8 cellular contexts compared by ENCODE assay signal in the genomic region with DNA sequence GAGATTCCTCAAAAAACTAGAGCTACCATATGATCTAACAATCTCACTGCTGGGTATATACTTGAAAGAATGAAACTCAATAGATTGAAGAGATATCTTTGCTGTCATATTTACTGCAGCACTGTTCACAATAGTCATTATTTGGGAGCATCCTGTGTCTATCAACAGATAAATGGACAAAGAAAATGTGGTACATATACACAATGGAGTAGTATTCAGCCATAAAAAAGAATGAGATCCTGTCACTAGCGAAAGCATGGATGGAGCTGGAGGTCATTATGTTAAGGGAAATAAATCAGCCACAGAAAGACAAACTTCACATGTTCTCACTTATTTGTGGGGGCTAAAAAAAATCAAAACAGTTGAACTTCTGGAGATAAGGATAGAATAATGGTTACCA.
"Had no signal": no experiment of that assay in that cellular context is flagged by ENCODE, and none has a peak within 500 bp of the region (broad histone marks: within the 10 kb centered on the region; RNA-seq: fewer than 3 reads in every experiment).

No MANE protein-coding gene starts in this region.

- H3K4me3 ChIP-seq: K562 had no signal

- H3K9ac ChIP-seq: KMS-11 had no signal

- H3K4me1 Mint-ChIP-seq: IgD-negative memory B cell had no signal

- H3K27me3 Mint-ChIP-seq: IgD-negative memory B cell had no signal

- ATAC-seq: HepG2, K562 had no signal

- H3K27ac ChIP-seq: HL-60, KMS-11 had no signal

- DNase-seq: IMR-90, KBM-7, KG1 had no signal

- H3K27ac Mint-ChIP-seq: IgD-negative memory B cell had no signal

- H3K4me3 Mint-ChIP-seq: IgD-negative memory B cell had no signal

- H3K4me2 ChIP-seq: KMS-11 had no signal

- H3K9me3 Mint-ChIP-seq: IgD-negative memory B cell had no signal

- H3K36me3 Mint-ChIP-seq: IgD-negative memory B cell had no signal
